Comparison of ENCODE assay signal across 10 cellular contexts in the genomic region with DNA sequence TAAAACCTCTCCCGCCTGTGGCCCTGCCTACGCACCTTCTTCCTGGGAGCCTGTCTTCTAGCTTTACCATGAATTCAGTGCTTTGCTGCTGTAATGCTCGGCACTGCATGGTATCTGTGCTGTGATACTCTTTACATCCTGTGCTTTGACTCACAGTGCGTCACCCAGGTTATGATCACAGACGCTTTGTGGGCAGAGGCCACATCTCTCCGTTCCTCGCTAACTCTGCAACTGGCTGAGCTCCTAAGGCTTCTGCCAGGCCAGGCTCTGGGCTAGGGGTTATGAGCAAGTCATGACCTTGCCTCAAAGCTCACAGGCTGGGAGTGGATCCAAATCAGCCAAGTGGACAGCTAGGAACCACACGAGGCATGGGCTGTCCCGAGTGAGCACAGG. TPM values are rescaled to one million over a fixed set of nuclear protein-coding genes. Genes with fewer than 3 reads are reported as not detected.
A peak's percentile ranks its signal among the peaks of the same experiment; 100 is the strongest.
DNase-seq lines count a peak whose midpoint lies in the region; ATAC-seq and TF ChIP-seq lines count a peak whose summit lies in the region.
"Had no signal": no experiment of that assay in that cellular context is flagged by ENCODE, and none has a peak within 500 bp of the region (broad histone marks: within the 10 kb centered on the region; RNA-seq: fewer than 3 reads in every experiment).

No MANE protein-coding gene starts in this region.

- H3K4ac ChIP-seq in neuronal stem cell (ENCODE audit: low read length): no peak overlapping the region

- no peak overlapping the region for H3K4me2 ChIP-seq in neuronal stem cell (ENCODE audit: insufficient read depth, low read length, poor library complexity, severe bottlenecking)

- TF ChIP-seq CTCF in AG09309 (IDR thresholded peaks at IDR 0.05; ENCODE audit: control insufficient read depth, insufficient read depth, low read depth, low read length, missing control alignments): no peak

- H4K91ac ChIP-seq in neuronal stem cell (ENCODE audit: low read depth, low read length, poor library complexity): no peak overlapping the region

- peaks cover 0 to 8% (median 2%) of the 10 kb centered on the region in 3 experiments for H3K27me3 ChIP-seq in neuronal stem cell (ENCODE audit: control insufficient read depth in 3 of 3, insufficient read depth in 3 of 3, low read depth in 1 of 3, low read length in 3 of 3)

- peak; percentile 85 for ATAC-seq in activated naive CD8-positive, alpha-beta T cell treated with anti-CD3 and anti-CD28 coated beads, Interleukin-2, amount 50 U/mL, for 24 hours
- no peak for ATAC-seq in HG03045 (IDR thresholded peaks at IDR 0.05; ENCODE audit: unreplicated experiment)
- no peak for ATAC-seq in GM19395 (IDR thresholded peaks at IDR 0.05; ENCODE audit: unreplicated experiment)

- no peak overlapping the region for H3K9ac ChIP-seq in neuronal stem cell (ENCODE audit: low read depth, low read length, poor library complexity)

- WGBS in neuronal stem cell (ENCODE audit: extremely low coverage in 2 of 2, insufficient read length in 2 of 2, insufficient replicate concordance in 1 of 2), 2 donors: no CpG with 5 or more reads among the region's 9 CpGs

- H2BK5ac ChIP-seq in neuronal stem cell (ENCODE audit: low read length): peak overlapping the region; percentile 71

- H3K4me3 ChIP-seq in AG09309 (ENCODE audit: control insufficient read depth, low read depth, low read length) (no peak overlapping the region), neuronal stem cell (ENCODE audit: low read length in 2 of 2) (no peak overlapping the region)
- H3K4me3 ChIP-seq: skin epidermis had no signal

- DNase-seq in AG09309 (ENCODE audit: low read depth) (peak; percentile 4), T-helper 2 cell (peak in 4 of 5 experiments; percentile 26 to 92 (median 42)), neuronal stem cell (ENCODE audit: low spot score) (no peak), mesenteric fat pad (ENCODE audit: low spot score) (no peak), NCI-H345 treated with DMSO at 0.1 percent for 48 hours (lab: John Stamatoyannopoulos, UW; ENCODE audit: unreplicated experiment) (no peak)
- peak; percentile 27 for DNase-seq in activated naive CD8-positive, alpha-beta T cell treated with anti-CD3 and anti-CD28 coated beads, Interleukin-2, amount 50 U/mL, for 24 hours

- H3K4me3 Mint-ChIP-seq in activated naive CD8-positive, alpha-beta T cell treated with anti-CD3 and anti-CD28 coated beads, Interleukin-2, amount 50 U/mL, for 24 hours: no peak overlapping the region
- H3K4me3 Mint-ChIP-seq: CD14-positive monocyte had no signal

- no peaks in the 10 kb centered on the region for H3K36me3 Mint-ChIP-seq in activated naive CD8-positive, alpha-beta T cell treated with anti-CD3 and anti-CD28 coated beads, Interleukin-2, amount 50 U/mL, for 24 hours (ENCODE audit: low read depth)
- H3K36me3 Mint-ChIP-seq: CD14-positive monocyte had no signal

- H3K9me3 Mint-ChIP-seq in activated naive CD8-positive, alpha-beta T cell treated with anti-CD3 and anti-CD28 coated beads, Interleukin-2, amount 50 U/mL, for 24 hours: no peaks in the 10 kb centered on the region
- H3K9me3 Mint-ChIP-seq: CD14-positive monocyte had no signal

- no peak overlapping the region for H2BK120ac ChIP-seq in neuronal stem cell (ENCODE audit: low read depth, low read length)

- H3K27ac ChIP-seq in neuronal stem cell (replicated peaks; ENCODE audit: low read length): no peak overlapping the region

- H3K14ac ChIP-seq in neuronal stem cell (ENCODE audit: low read length): no peak overlapping the region

- H3K4me1 Mint-ChIP-seq in activated naive CD8-positive, alpha-beta T cell treated with anti-CD3 and anti-CD28 coated beads, Interleukin-2, amount 50 U/mL, for 24 hours: peaks cover 7% of the 10 kb centered on the region
- H3K4me1 Mint-ChIP-seq: CD14-positive monocyte had no signal

- H3K9me3 ChIP-seq in neuronal stem cell (replicated peaks in 1 of 2; ENCODE audit: control insufficient read depth in 2 of 2, insufficient read depth in 1 of 2, low read depth in 1 of 2, low read length in 2 of 2): no peaks in the 10 kb centered on the region

- H3K27me3 Mint-ChIP-seq in activated naive CD8-positive, alpha-beta T cell treated with anti-CD3 and anti-CD28 coated beads, Interleukin-2, amount 50 U/mL, for 24 hours: no peaks in the 10 kb centered on the region

- no peak overlapping the region for H2BK12ac ChIP-seq in neuronal stem cell (ENCODE audit: low read length)

- H4K8ac ChIP-seq in neuronal stem cell (ENCODE audit: low read depth, low read length): no peak overlapping the region

- H2AK5ac ChIP-seq in neuronal stem cell (ENCODE audit: low read depth, low read length): peak overlapping the region; percentile 79

- no peak overlapping the region for H2AFZ ChIP-seq in neuronal stem cell (ENCODE audit: low read length)

- H2BK15ac ChIP-seq in neuronal stem cell (ENCODE audit: low read length): peak overlapping the region; percentile 46

- peaks cover 13 to 21% of the 10 kb centered on the region in 2 donors for H3K4me1 ChIP-seq in neuronal stem cell (ENCODE audit: control insufficient read depth in 2 of 2, insufficient read depth in 1 of 2, low read depth in 1 of 2, low read length in 2 of 2)

- H3K18ac ChIP-seq in neuronal stem cell (ENCODE audit: low read length): no peak overlapping the region

- H3K79me1 ChIP-seq in neuronal stem cell (ENCODE audit: low read depth, low read length): no peaks in the 10 kb centered on the region

- H3K23ac ChIP-seq in neuronal stem cell (ENCODE audit: low read depth, low read length, poor library complexity): no peak overlapping the region

- no peaks in the 10 kb centered on the region for H3K36me3 ChIP-seq in neuronal stem cell (replicated peaks in 1 of 2; ENCODE audit: control insufficient read depth in 2 of 2, insufficient read depth in 2 of 2, low read length in 2 of 2)

- peak overlapping the region; percentile 30 for H3K27ac Mint-ChIP-seq in activated naive CD8-positive, alpha-beta T cell treated with anti-CD3 and anti-CD28 coated beads, Interleukin-2, amount 50 U/mL, for 24 hours
- H3K27ac Mint-ChIP-seq: CD14-positive monocyte had no signal

RNA-seq across cellular contexts. Expression of a gene that starts 23.2 kb away (rescaled TPM):
- polyA plus RNA-seq in neuronal stem cell (2013, experiment 1 of 2): 0.08 TPM
- 0.14 TPM for polyA plus RNA-seq in neuronal stem cell (2013, experiment 2 of 2)
- total RNA-seq in mesenteric fat pad: 1.6 TPM
- polyA plus RNA-seq: CD14-positive monocyte had no signal

RNA-seq across cellular contexts. Expression of a gene that starts 32.0 kb away (rescaled TPM):
- polyA plus RNA-seq in neuronal stem cell (2013, experiment 1 of 2): 16.5 TPM
- polyA plus RNA-seq in neuronal stem cell (2013, experiment 2 of 2): 15.9 TPM
- total RNA-seq in mesenteric fat pad: 4.3 TPM

RNA-seq across cellular contexts. Expression of a gene that starts 42.8 kb away (rescaled TPM):
- 14.4 TPM for polyA plus RNA-seq in neuronal stem cell (2013, experiment 1 of 2)
- polyA plus RNA-seq in neuronal stem cell (2013, experiment 2 of 2): 14.3 TPM
- total RNA-seq in mesenteric fat pad: 7.7 TPM

Comparison
In these comparisons a context has a peak if more than half of its experiments do, and no peak if none do; other contexts are left out.
1. DNase-seq: peak in AG09309 (single experiment), T-helper 2 cell (4 of 5) and activated naive CD8-positive, alpha-beta T cell treated with anti-CD3 and anti-CD28 coated beads, Interleukin-2, amount 50 U/mL, for 24 hours (single experiment); none in neuronal stem cell (single experiment), mesenteric fat pad (single experiment) and NCI-H345 treated with DMSO at 0.1 percent for 48 hours (single experiment).